Comparison of ENCODE assay signal across 8 cellular contexts in genomic region chr17:60720763-60721531, GRCh38. TPM values are rescaled to one million over a fixed set of nuclear protein-coding genes. Genes with fewer than 3 reads are reported as not detected.
DNase-seq lines count a peak whose midpoint lies in the region; ATAC-seq and TF ChIP-seq lines count a peak whose summit lies in the region.

No MANE protein-coding gene starts in this region.

- intact Hi-C loops in heart left ventricle (cut with DNase I): loop anchor here in 9 of 10 donors (2.0 to 10.0 kb wide), 12 partner anchors 264 to 1116 kb away; partner anchors contain the start of gene TBX2 (in 1 of the 9)
- intact Hi-C loops in psoas muscle (cut with DNase I): loop anchor here in 1 of 2 donors (10.0 kb wide), 2 partner anchors 664 to 834 kb away; no protein-coding TSS in a partner anchor

- H3K9me3 ChIP-seq in heart left ventricle (no peaks in the 10 kb centered on the region), psoas muscle (no peaks in the 10 kb centered on the region)

- peak; percentile 82 to 93 (median 88) for TF ChIP-seq CTCF in heart left ventricle (IDR thresholded peaks at IDR 0.05)
- peak; percentile 89 for TF ChIP-seq CTCF in psoas muscle (IDR thresholded peaks at IDR 0.05)

- H3K4me3 Mint-ChIP-seq in activated naive CD8-positive, alpha-beta T cell treated with anti-CD3 and anti-CD28 coated beads for 36 hours: no peak overlapping the region

- H3K4me3 ChIP-seq in heart left ventricle: no peak overlapping the region
- H3K4me3 ChIP-seq in psoas muscle: no peak overlapping the region

- peaks cover 6% of the 10 kb centered on the region for H3K4me1 Mint-ChIP-seq in activated naive CD8-positive, alpha-beta T cell treated with anti-CD3 and anti-CD28 coated beads for 36 hours

- H3K27me3 ChIP-seq in heart left ventricle (no peaks in the 10 kb centered on the region), psoas muscle (ENCODE audit: insufficient read depth in 3 of 3, low read length in 2 of 3) (no peaks in the 10 kb centered on the region)

- no peak overlapping the region for H3K27ac Mint-ChIP-seq in activated naive CD8-positive, alpha-beta T cell treated with anti-CD3 and anti-CD28 coated beads for 36 hours

- H3K36me3 Mint-ChIP-seq in activated naive CD8-positive, alpha-beta T cell treated with anti-CD3 and anti-CD28 coated beads for 36 hours: no peaks in the 10 kb centered on the region

- 33 to 46% (median 42%) methylated on average over 5 of the region's 5 CpGs for WGBS in heart left ventricle, 4 donors
- 34 to 41% (median 41%) methylated on average over 5 of the region's 5 CpGs for WGBS in psoas muscle, 3 donors

- H3K36me3 ChIP-seq in heart left ventricle (peaks cover 0 to under 1% (median 0%) of the 10 kb centered on the region in 9 donors), psoas muscle (ENCODE audit: insufficient read depth in 1 of 2, low read depth in 1 of 2) (no peaks in the 10 kb centered on the region)

- H3K27me3 Mint-ChIP-seq in activated naive CD8-positive, alpha-beta T cell treated with anti-CD3 and anti-CD28 coated beads for 36 hours: no peaks in the 10 kb centered on the region

- ATAC-seq in heart left ventricle: peak in 2 of 4 donors; percentile 41 to 62
- peak in 2 of 4 donors; percentile 42 to 69 for ATAC-seq in psoas muscle
- no peak for ATAC-seq in HG03520 (IDR thresholded peaks at IDR 0.05; ENCODE audit: unreplicated experiment)

- H3K27ac ChIP-seq in heart left ventricle (no peak overlapping the region), psoas muscle (no peak overlapping the region)

- DNase-seq in EH (ENCODE audit: low read depth): peak; percentile 73
- DNase-seq in HuH-7 (ENCODE audit: low spot score): peak; percentile 26
- peak; percentile 6 for DNase-seq in NOMO-1 treated with dmso at 0.1 percent for 144 hours (lab: John Stamatoyannopoulos, UW; ENCODE audit: unreplicated experiment)
- DNase-seq in activated naive CD8-positive, alpha-beta T cell treated with anti-CD3 and anti-CD28 coated beads for 36 hours: peak; percentile 11
- peak in 2 of 5 donors; percentile 18 to 27 for DNase-seq in heart left ventricle
- no peak for DNase-seq in psoas muscle
- DNase-seq in NK-92 (lab: John Stamatoyannopoulos, UW; ENCODE audit: unreplicated experiment): no peak

- TF ChIP-seq POLR2A in heart left ventricle (IDR thresholded peaks at IDR 0.05): no peak

- H3K4me1 ChIP-seq in heart left ventricle (peaks cover 0 to 3% (median 0%) of the 10 kb centered on the region in 12 donors), psoas muscle (no peaks in the 10 kb centered on the region)

- no peaks in the 10 kb centered on the region for H3K9me3 Mint-ChIP-seq in activated naive CD8-positive, alpha-beta T cell treated with anti-CD3 and anti-CD28 coated beads for 36 hours

RNA-seq across cellular contexts. Expression of gene BCAS3, which starts 43.3 kb away (rescaled TPM):
- total RNA-seq in activated naive CD8-positive, alpha-beta T cell treated with anti-CD3 and anti-CD28 coated beads for 36 hours: 1 to 10 TPM; 4.9 to 7.0 TPM
- total RNA-seq in heart left ventricle (10 to 100 TPM; 10.6 to 23.5 (median 18.3) TPM), psoas muscle (10 to 100 TPM; 15.0 to 28.8 (median 19.1) TPM)
- polyA plus RNA-seq in heart left ventricle (1 to 10 TPM; 4.5 to 6.8 TPM), psoas muscle (1 to 10 TPM; 2.4 to 7.1 (median 5.1) TPM)

Comparison
In these comparisons a context has a peak if more than half of its experiments do, and no peak if none do; other contexts are left out.
1. DNase-seq: peak in EH (single experiment), HuH-7 (single experiment), NOMO-1 treated with dmso at 0.1 percent for 144 hours (single experiment) and activated naive CD8-positive, alpha-beta T cell treated with anti-CD3 and anti-CD28 coated beads for 36 hours (single experiment); none in psoas muscle (0 of 2) and NK-92 (single experiment).